In the genomic region with DNA sequence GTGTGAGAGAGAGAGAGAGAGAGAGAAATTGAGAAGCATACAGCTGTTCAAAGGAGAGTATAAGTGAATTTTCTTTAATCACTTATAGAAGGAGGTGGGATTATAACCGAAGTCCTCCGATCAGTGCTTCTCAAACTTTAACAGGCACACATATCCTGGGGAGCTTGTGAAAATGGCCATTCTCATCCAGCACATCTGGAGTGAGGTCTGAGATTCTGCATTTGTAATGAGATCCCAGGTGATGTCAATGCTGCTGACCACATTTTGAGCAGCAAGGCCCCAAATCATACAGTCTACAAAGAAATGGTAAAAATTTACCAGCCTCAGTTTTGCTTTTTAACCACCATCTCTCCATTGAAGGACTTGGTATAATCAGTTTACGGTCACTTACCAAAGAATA, we compare ENCODE assay signal across 15 cellular contexts.
DNase-seq lines count a peak whose midpoint lies in the region; ATAC-seq, FAIRE-seq and TF ChIP-seq lines count a peak whose summit lies in the region.
"Had no signal": no experiment of that assay in that cellular context is flagged by ENCODE, and none has a peak within 500 bp of the region (broad histone marks: within the 10 kb centered on the region; RNA-seq: fewer than 3 reads in every experiment).

No MANE protein-coding gene starts in this region.

- H3K27ac ChIP-seq in liver (ENCODE audit: low read depth in 1 of 2, low read length in 2 of 2) (peak overlapping the region; percentile 30 to 40), HepG2 (ENCODE audit: extremely low read length, insufficient read depth, low read length) (no peak overlapping the region), tibial artery (no peak overlapping the region)
- H3K27ac ChIP-seq: SK-N-MC had no signal

- no peaks in the 10 kb centered on the region for H3K27me3 Mint-ChIP-seq in T-cell

- TF ChIP-seq RAD21 in liver (IDR thresholded peaks at IDR 0.05) (no peak), HepG2 (CRISPR knock-in tag; IDR thresholded peaks at IDR 0.05) (no peak)

- no peaks in the 10 kb centered on the region for H3K36me3 Mint-ChIP-seq in T-cell

- intact Hi-C loops in HepG2 (cut with micrococcal nuclease; ENCODE audit: unreplicated experiment): no loop called here
- intact Hi-C loops in Right ventricle myocardium inferior (cut with DNase I): no loop called here
- intact Hi-C loops in tibial artery (cut with DNase I; ENCODE audit: low total_unique reads): no loop called here

- TF ChIP-seq CTCF in liver (IDR thresholded peaks at IDR 0.05; ENCODE audit: low read depth, low read length, missing input control): no peak
- no peak for TF ChIP-seq CTCF in HepG2 (CRISPR knock-in tag; IDR thresholded peaks at IDR 0.05)
- no peak for TF ChIP-seq CTCF in tibial artery (IDR thresholded peaks at IDR 0.05)

- no peak for TF ChIP-seq EP300 in HepG2 (IDR thresholded peaks at IDR 0.05; ENCODE audit: low read depth in 2 of 2, low read length in 2 of 2)
- TF ChIP-seq EP300 in HepG2 (CRISPR knock-in tag; IDR thresholded peaks at IDR 0.05; ENCODE audit: borderline replicate concordance): no peak

- no peak overlapping the region for H2AFZ ChIP-seq in HepG2 (ENCODE audit: low read length)

- H3K9ac ChIP-seq in liver (ENCODE audit: low read depth in 1 of 2, low read length in 2 of 2) (no peak overlapping the region), HepG2 (ENCODE audit: insufficient read depth, low read depth, low read length) (no peak overlapping the region)

- POLR2A ChIA-PET in HepG2 (lab: Yijun Ruan, JAX): no interaction called here
- POLR2A ChIA-PET in T-cell (lab: Charles Lee): interaction anchor here in 1 of 2 donors (0.7 kb wide), 1 partner anchor 108 kb away, joined by 4 read pairs; no protein-coding TSS in a partner anchor

- ATAC-seq in HepG2 (no peak), HG02840 (IDR thresholded peaks at IDR 0.05; ENCODE audit: low FRiP score, unreplicated experiment) (peak; percentile 22), HG03565 (IDR thresholded peaks at IDR 0.05; ENCODE audit: unreplicated experiment) (peak; percentile 1), Right ventricle myocardium inferior (no peak), T-cell (replicated peaks in 1 of 4) (no peak)

- H3K4me1 Mint-ChIP-seq in T-cell: peaks cover 3 to 13% (median 12%) of the 10 kb centered on the region in 3 donors

- no peak overlapping the region for H3K4me3 Mint-ChIP-seq in T-cell
- H3K4me3 Mint-ChIP-seq: activated naive CD8-positive, alpha-beta T cell treated with anti-CD3 and anti-CD28 coated beads, Interleukin-2, amount 10 ng/mL, durations not matched to agents 7 days and 5 days had no signal

- H3K4me1 ChIP-seq in liver (ENCODE audit: control insufficient read depth in 4 of 4, insufficient read depth in 4 of 4, low read length in 3 of 4) (peaks cover 13 to 48% (median 36%) of the 10 kb centered on the region in 4 donors), HepG2 (ENCODE audit: insufficient read depth, low read length) (peaks cover 42% of the 10 kb centered on the region), tibial artery (peaks cover 0 to 30% (median 21%) of the 10 kb centered on the region in 4 donors)

- BruUV-seq in HepG2 (replicated peaks; lab: Mats Ljungman, UMichigan): no TSS peak

- no peak for TF ChIP-seq POLR2A in HepG2 (IDR thresholded peaks at IDR 0.05; ENCODE audit: insufficient read depth in 1 of 2, low read depth in 2 of 2, low read length in 2 of 2)

- peaks cover 0 to 6% (median 0%) of the 10 kb centered on the region in 3 donors for H3K9me3 Mint-ChIP-seq in T-cell
- H3K9me3 Mint-ChIP-seq: activated naive CD8-positive, alpha-beta T cell treated with anti-CD3 and anti-CD28 coated beads, Interleukin-2, amount 10 ng/mL, durations not matched to agents 7 days and 5 days had no signal

- no peak overlapping the region for H3K4me2 ChIP-seq in HepG2 (ENCODE audit: low read depth, low read length)

- no peaks in the 10 kb centered on the region for H4K20me1 ChIP-seq in HepG2 (ENCODE audit: insufficient read depth, low read length)

- CTCF ChIA-PET in HepG2 (lab: Yijun Ruan, JAX; ENCODE audit: low intra/inter-chr PET ratio, low total read pairs) (no interaction called here), T-cell (lab: Charles Lee) (interaction anchor here in 1 of 2 donors (0.6 kb wide), 2 partner anchors 189 to 1133 kb away, joined by 3 read pairs; no protein-coding TSS in a partner anchor)

- no peak overlapping the region for H3K4me3 ChIP-seq in liver (ENCODE audit: low read depth in 1 of 3, low read length in 3 of 3)
- H3K4me3 ChIP-seq in HepG2 (replicated peaks in 1 of 3; ENCODE audit: insufficient read depth in 1 of 3, low read depth in 2 of 3, low read length in 3 of 3): no peak overlapping the region
- no peak overlapping the region for H3K4me3 ChIP-seq in tibial artery
- H3K4me3 ChIP-seq: SK-N-MC had no signal

- FAIRE-seq in HepG2 (lab: Jason Lieb, UNC): no peak

- no peaks in the 10 kb centered on the region for H3K79me2 ChIP-seq in HepG2 (ENCODE audit: insufficient read depth, low read length)

- no peaks in the 10 kb centered on the region for H3K9me3 ChIP-seq in liver (ENCODE audit: control insufficient read depth in 4 of 4, low read length in 3 of 4)
- no peaks in the 10 kb centered on the region for H3K9me3 ChIP-seq in HepG2 (ENCODE audit: low read length)
- H3K9me3 ChIP-seq in tibial artery: no peaks in the 10 kb centered on the region

- 95% methylated on average over 3 of the region's 3 CpGs for WGBS in liver
- WGBS in HepG2 (ENCODE audit: low lambda C conversion rate): 96% methylated on average over 3 of the region's 3 CpGs

- in situ Hi-C loops in HepG2 (cut with HindIII; ENCODE audit: extremely low pct_ligation_motif_present, low pct_unique_long_range_greater_than_20kb): no loop called here

- H3K36me3 ChIP-seq in liver (ENCODE audit: control insufficient read depth in 4 of 4, insufficient read depth in 3 of 4, low read depth in 1 of 4, low read length in 3 of 4): no peaks in the 10 kb centered on the region
- H3K36me3 ChIP-seq in HepG2 (replicated peaks in 1 of 2; ENCODE audit: control insufficient read depth in 1 of 2, insufficient read depth in 2 of 2, low read length in 2 of 2): no peaks in the 10 kb centered on the region
- H3K36me3 ChIP-seq in tibial artery: no peaks in the 10 kb centered on the region

- no peak overlapping the region for H3K27ac Mint-ChIP-seq in T-cell
- H3K27ac Mint-ChIP-seq: activated naive CD8-positive, alpha-beta T cell treated with anti-CD3 and anti-CD28 coated beads, Interleukin-2, amount 10 ng/mL, durations not matched to agents 7 days and 5 days had no signal

- H3K27me3 ChIP-seq in liver (ENCODE audit: control insufficient read depth in 4 of 4, insufficient read depth in 4 of 4, low read length in 3 of 4) (no peaks in the 10 kb centered on the region), HepG2 (ENCODE audit: control insufficient read depth in 1 of 2, insufficient read depth in 2 of 2, low read length in 2 of 2) (no peaks in the 10 kb centered on the region; a peak in 2 of 5 replicates), tibial artery (no peaks in the 10 kb centered on the region)

- DNase-seq in HepG2 (ENCODE audit: low spot score) (no peak), GM19240 (ENCODE audit: insufficient read length, low spot score) (no peak), Right ventricle myocardium inferior (ENCODE audit: missing footprints) (no peak), T-cell (no peak), tibial artery (no peak)
- DNase-seq: 8988T; activated naive CD8-positive, alpha-beta T cell treated with anti-CD3 and anti-CD28 coated beads, Interleukin-2, amount 10 ng/mL, durations not matched to agents 7 days and 5 days; dermis blood vessel endothelial cell; DMS153; mesendoderm; NCI-H510A treated with DMSO at 0.1 percent for 48 hours had no signal

TF ChIP-seq in liver, 16 proteins besides CTCF, POLR2A, EP300 and RAD21 (continues in another document):
- no peak for TF ChIP-seq FOXA1 (IDR thresholded peaks at IDR 0.05)
- TF ChIP-seq HNF4A (conservative IDR thresholded peaks at IDR 0.05): no peak
- no peak for TF ChIP-seq TAF1 (conservative IDR thresholded peaks at IDR 0.05)
- no peak for TF ChIP-seq SP1 (IDR thresholded peaks at IDR 0.05)
- TF ChIP-seq EGR1 (IDR thresholded peaks at IDR 0.05; ENCODE audit: low read depth in 2 of 2): no peak
- TF ChIP-seq FOXA2 (IDR thresholded peaks at IDR 0.05): no peak
- no peak for TF ChIP-seq GABPA (IDR thresholded peaks at IDR 0.05 in 1 of 2, conservative IDR thresholded peaks at IDR 0.05 in 1 of 2)
- TF ChIP-seq YY1 (IDR thresholded peaks at IDR 0.05): no peak
- TF ChIP-seq RXRA (IDR thresholded peaks at IDR 0.05): no peak
- TF ChIP-seq JUND (IDR thresholded peaks at IDR 0.05): no peak
- no peak for TF ChIP-seq ATF3 (IDR thresholded peaks at IDR 0.05)
- TF ChIP-seq HNF4G (IDR thresholded peaks at IDR 0.05): no peak
- TF ChIP-seq, protein P1, sequence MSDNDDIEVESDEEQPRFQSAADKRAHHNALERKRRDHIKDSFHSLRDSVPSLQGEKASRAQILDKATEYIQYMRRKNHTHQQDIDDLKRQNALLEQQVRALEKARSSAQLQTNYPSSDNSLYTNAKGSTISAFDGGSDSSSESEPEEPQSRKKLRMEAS (IDR thresholded peaks at IDR 0.05): no peak
- no peak for TF ChIP-seq NR2F2 (IDR thresholded peaks at IDR 0.05)

TF ChIP-seq in HepG2, 621 proteins besides CTCF, POLR2A, EP300 and RAD21:
- no peak for TF ChIP-seq ZNF10 (CRISPR knock-in tag; IDR thresholded peaks at IDR 0.05; ENCODE audit: borderline replicate concordance, low read depth)

Comparison
In these comparisons a context has a peak if more than half of its experiments do, and no peak if none do; other contexts are left out.
1. H3K27ac ChIP-seq: peak in liver (2 of 2); none in HepG2 (single experiment) and tibial artery (0 of 2).
2. ATAC-seq: peak in HG02840 (single experiment) and HG03565 (single experiment); none in HepG2 (single experiment), Right ventricle myocardium inferior (single experiment) and T-cell (0 of 4).